In genomic region chr1:161200992-161201827, GRCh38 we compare ENCODE assay signal across 8 cellular contexts. TPM values are rescaled to one million over a fixed set of nuclear protein-coding genes. Genes with fewer than 3 reads are reported as not detected.
A peak's percentile ranks its signal among the peaks of the same experiment; 100 is the strongest.
DNase-seq lines count a peak whose midpoint lies in the region; ATAC-seq, FAIRE-seq and TF ChIP-seq lines count a peak whose summit lies in the region.

No MANE protein-coding gene starts in this region.

- no peaks in the 10 kb centered on the region for H3K9me3 Mint-ChIP-seq in stimulated activated naive CD8-positive, alpha-beta T cell treated with anti-CD3 and anti-CD28 coated beads, Interleukin-15, Interleukin-2, amounts not matched to agents 100 ng/mL and 50 ng/mL, for 24 hours
- no peaks in the 10 kb centered on the region for H3K9me3 Mint-ChIP-seq in activated T-helper 17 cell treated with anti-CD3 and anti-CD28 coated beads, Interleukin-2, amount 50 U/mL, for 72 hours

- no peak for TF ChIP-seq CTCF in right atrium auricular region (IDR thresholded peaks at IDR 0.05)

- no peaks in the 10 kb centered on the region for H3K27me3 Mint-ChIP-seq in stimulated activated naive CD8-positive, alpha-beta T cell treated with anti-CD3 and anti-CD28 coated beads, Interleukin-15, Interleukin-2, amounts not matched to agents 100 ng/mL and 50 ng/mL, for 24 hours
- no peaks in the 10 kb centered on the region for H3K27me3 Mint-ChIP-seq in activated T-helper 17 cell treated with anti-CD3 and anti-CD28 coated beads, Interleukin-2, amount 50 U/mL, for 72 hours

- peak overlapping the region; percentile 90 for H3K4me3 Mint-ChIP-seq in stimulated activated naive CD8-positive, alpha-beta T cell treated with anti-CD3 and anti-CD28 coated beads, Interleukin-15, Interleukin-2, amounts not matched to agents 100 ng/mL and 50 ng/mL, for 24 hours
- H3K4me3 Mint-ChIP-seq in activated T-helper 17 cell treated with anti-CD3 and anti-CD28 coated beads, Interleukin-2, amount 50 U/mL, for 72 hours: peak overlapping the region; percentile 86

- no peaks in the 10 kb centered on the region for H3K27me3 ChIP-seq in right atrium auricular region

- H3K36me3 Mint-ChIP-seq in stimulated activated naive CD8-positive, alpha-beta T cell treated with anti-CD3 and anti-CD28 coated beads, Interleukin-15, Interleukin-2, amounts not matched to agents 100 ng/mL and 50 ng/mL, for 24 hours (ENCODE audit: low read depth): peaks cover 27% of the 10 kb centered on the region
- peaks cover 39% of the 10 kb centered on the region for H3K36me3 Mint-ChIP-seq in activated T-helper 17 cell treated with anti-CD3 and anti-CD28 coated beads, Interleukin-2, amount 50 U/mL, for 72 hours (ENCODE audit: low read depth)

- no peak for DNase-seq in stimulated activated naive CD8-positive, alpha-beta T cell treated with anti-CD3 and anti-CD28 coated beads, Interleukin-15, Interleukin-2, amounts not matched to agents 100 U/mL and 50 U/mL, for 24 hours
- DNase-seq in right atrium auricular region (ENCODE audit: low spot score) (peak; percentile 89), sciatic nerve (ENCODE audit: low spot score) (peak; percentile 78), H4 (ENCODE audit: low spot score) (no peak), GM12891 (ENCODE audit: insufficient read length, low spot score) (no peak)

- no peak for ATAC-seq in stimulated activated naive CD8-positive, alpha-beta T cell treated with anti-CD3 and anti-CD28 coated beads, Interleukin-15, Interleukin-2, amounts not matched to agents 100 U/mL and 50 U/mL, for 24 hours
- no peak for ATAC-seq in activated T-helper 17 cell treated with anti-CD3 and anti-CD28 coated beads, Interleukin-2, amount 50 U/mL, for 72 hours (replicated peaks)
- ATAC-seq in sciatic nerve: peak; percentile 66
- ATAC-seq in GM19467 (IDR thresholded peaks at IDR 0.05; ENCODE audit: unreplicated experiment): no peak

- peak overlapping the region; percentile 93 to 99 for H3K27ac ChIP-seq in right atrium auricular region

- H3K4me1 Mint-ChIP-seq in stimulated activated naive CD8-positive, alpha-beta T cell treated with anti-CD3 and anti-CD28 coated beads, Interleukin-15, Interleukin-2, amounts not matched to agents 100 ng/mL and 50 ng/mL, for 24 hours (ENCODE audit: low read depth): peaks cover 61% of the 10 kb centered on the region
- H3K4me1 Mint-ChIP-seq in activated T-helper 17 cell treated with anti-CD3 and anti-CD28 coated beads, Interleukin-2, amount 50 U/mL, for 72 hours: peaks cover 31% of the 10 kb centered on the region

- H3K36me3 ChIP-seq in right atrium auricular region: peaks cover 6% of the 10 kb centered on the region

- H3K4me3 ChIP-seq in right atrium auricular region: peak overlapping the region; percentile 42 to 82

- TF ChIP-seq POLR2A in GM12891 (IDR thresholded peaks at IDR 0.05; ENCODE audit: low read depth, low read length): no peak

- no peaks in the 10 kb centered on the region for H3K9me3 ChIP-seq in right atrium auricular region

- H3K4me1 ChIP-seq in right atrium auricular region: peaks cover 0 to 90% of the 10 kb centered on the region in 2 donors

- intact Hi-C loops in sciatic nerve (cut with DNase I): no loop called here

- peak overlapping the region; percentile 92 for H3K27ac Mint-ChIP-seq in stimulated activated naive CD8-positive, alpha-beta T cell treated with anti-CD3 and anti-CD28 coated beads, Interleukin-15, Interleukin-2, amounts not matched to agents 100 ng/mL and 50 ng/mL, for 24 hours
- peak overlapping the region; percentile 89 for H3K27ac Mint-ChIP-seq in activated T-helper 17 cell treated with anti-CD3 and anti-CD28 coated beads, Interleukin-2, amount 50 U/mL, for 72 hours

- no peak for FAIRE-seq in GM12891 (lab: Jason Lieb, UNC)

TF ChIP-seq in GM12891, 5 proteins besides CTCF, POLR2A, EP300 and RAD21:
- TF ChIP-seq TAF1 (IDR thresholded peaks at IDR 0.05; ENCODE audit: low read depth, low read length): no peak
- no peak for TF ChIP-seq POU2F2 (IDR thresholded peaks at IDR 0.05; ENCODE audit: low read depth, low read length)

RNA-seq across cellular contexts. Expression of gene NDUFS2, which starts 1.0 kb away (rescaled TPM):
- total RNA-seq in activated T-helper 17 cell treated with anti-CD3 and anti-CD28 coated beads, Interleukin-2, amount 50 U/mL, for 72 hours: 100 to 1,000 TPM in 1 of 2 donors, 10 to 100 TPM in 1; 96.5 to 102 TPM
- total RNA-seq in right atrium auricular region: 100 to 1,000 TPM; 148 to 311 TPM
- total RNA-seq in sciatic nerve: 76.5 TPM
- total RNA-seq in H4 (2014; rRNA removed; shearing (Covaris generic)): 101 and 120 TPM in 2 replicates
- 105 TPM for polyA plus RNA-seq in GM12891 (2012; ENCODE audit: low read depth, missing spikeins)

RNA-seq across cellular contexts. Expression of gene ADAMTS4, which starts 2.4 kb away (rescaled TPM):
- total RNA-seq in activated T-helper 17 cell treated with anti-CD3 and anti-CD28 coated beads, Interleukin-2, amount 50 U/mL, for 72 hours: 1 to 10 TPM; 2.2 to 3.1 TPM
- total RNA-seq in right atrium auricular region (10 to 100 TPM; 12.6 to 19.5 TPM), sciatic nerve (75.9 TPM)
- not detected in 2 replicates for total RNA-seq in H4 (2014; rRNA removed; shearing (Covaris generic))
- polyA plus RNA-seq in GM12891 (2012; ENCODE audit: low read depth, missing spikeins): 0.05 TPM

RNA-seq across cellular contexts. Expression of gene FCER1G, which starts 13.9 kb away (rescaled TPM):
- total RNA-seq in activated T-helper 17 cell treated with anti-CD3 and anti-CD28 coated beads, Interleukin-2, amount 50 U/mL, for 72 hours: 1 to 10 TPM; 1.1 to 2.2 TPM
- total RNA-seq in right atrium auricular region (10 to 100 TPM; 16.8 to 77.8 TPM), sciatic nerve (43.9 TPM)
- total RNA-seq in H4 (2014; rRNA removed; shearing (Covaris generic)): 2.0 and 6.1 TPM in 2 replicates
- polyA plus RNA-seq in GM12891 (2012; ENCODE audit: low read depth, missing spikeins): 6.0 TPM

RNA-seq across cellular contexts. Expression of gene APOA2, which starts 22.2 kb away (rescaled TPM):
- total RNA-seq in activated T-helper 17 cell treated with anti-CD3 and anti-CD28 coated beads, Interleukin-2, amount 50 U/mL, for 72 hours: not detected
- total RNA-seq in right atrium auricular region (not detected), sciatic nerve (not detected)
- not detected in 2 replicates for total RNA-seq in H4 (2014; rRNA removed; shearing (Covaris generic))
- not detected for polyA plus RNA-seq in GM12891 (2012; ENCODE audit: low read depth, missing spikeins)

RNA-seq across cellular contexts. Expression of gene B4GALT3, which starts 23.9 kb away (rescaled TPM):
- 10 to 100 TPM; 55.7 to 60.9 TPM for total RNA-seq in activated T-helper 17 cell treated with anti-CD3 and anti-CD28 coated beads, Interleukin-2, amount 50 U/mL, for 72 hours
- total RNA-seq in right atrium auricular region (10 to 100 TPM; 24.3 to 32.7 TPM), sciatic nerve (21.0 TPM)
- total RNA-seq in H4 (2014; rRNA removed; shearing (Covaris generic)): 28.0 and 38.0 TPM in 2 replicates
- polyA plus RNA-seq in GM12891 (2012; ENCODE audit: low read depth, missing spikeins): 29.6 TPM

Comparison
In these comparisons a context has a peak if more than half of its experiments do, and no peak if none do; other contexts are left out.
1. DNase-seq: peak in right atrium auricular region (single experiment) and sciatic nerve (single experiment); none in stimulated activated naive CD8-positive, alpha-beta T cell treated with anti-CD3 and anti-CD28 coated beads, Interleukin-15, Interleukin-2, amounts not matched to agents 100 U/mL and 50 U/mL, for 24 hours (single experiment), H4 (single experiment) and GM12891 (single experiment).